In genomic region chr4:5888222-5888701, GRCh38 we compare ENCODE assay signal across 12 cellular contexts. TPM values are rescaled to one million over a fixed set of nuclear protein-coding genes. Genes with fewer than 3 reads are reported as not detected.
DNase-seq lines count a peak whose midpoint lies in the region; ATAC-seq, FAIRE-seq and TF ChIP-seq lines count a peak whose summit lies in the region.
"Had no signal": no experiment of that assay in that cellular context is flagged by ENCODE, and none has a peak within 500 bp of the region (broad histone marks: within the 10 kb centered on the region; RNA-seq: fewer than 3 reads in every experiment).

No MANE protein-coding gene starts in this region.

- TF ChIP-seq CTCF in suprapubic skin (IDR thresholded peaks at IDR 0.05) (no peak), RWPE1 (conservative IDR thresholded peaks at IDR 0.05; ENCODE audit: low read depth) (no peak)

- DNase-seq in RPMI8226 (peak; percentile 52), iPS-NIHi7 (ENCODE audit: extremely low spot score) (peak; percentile 81), suprapubic skin (ENCODE audit: low spot score in 2 of 2) (no peak), GM12891 (ENCODE audit: insufficient read length, low spot score) (no peak), RWPE1 (ENCODE audit: low spot score) (no peak)
- DNase-seq: stimulated activated naive B cell treated with anti-CD40 and anti-IgM and Interleukin-4, amounts not matched to agents 10 μg/mL and 1 μg/mL and 100 μg/mL, for 72 hours had no signal

- 0% methylated on average over 15 of the region's 59 CpGs for WGBS in suprapubic skin

- H3K4me3 ChIP-seq in HUES6 (ENCODE audit: low read depth, low read length) (peak overlapping the region; percentile 75), suprapubic skin (peak overlapping the region; percentile 50)

- no peak for ATAC-seq in HG02588 (IDR thresholded peaks at IDR 0.05; ENCODE audit: unreplicated experiment)
- ATAC-seq in HG03045 (IDR thresholded peaks at IDR 0.05; ENCODE audit: unreplicated experiment) = no peak
- ATAC-seq: stimulated activated naive B cell treated with anti-CD40 and anti-IgM and Interleukin-4, amounts not matched to agents 10 μg/mL and 1 μg/mL and 100 μg/mL, for 72 hours had no signal

- H3K27ac ChIP-seq in HUES6 (ENCODE audit: low read depth, low read length) = no peak overlapping the region; the same call in 1 of the 2 replicates
- H3K27ac ChIP-seq in suprapubic skin = no peak overlapping the region
- H3K27ac ChIP-seq in RWPE1 = no peak overlapping the region
- H3K27ac ChIP-seq: HL-60 had no signal

- FAIRE-seq in GM12891 (lab: Jason Lieb, UNC) = no peak
- FAIRE-seq: bronchial epithelial cell, TTC549 had no signal

- peaks cover 45% of the 10 kb centered on the region for H3K27me3 ChIP-seq in HUES6 (ENCODE audit: control insufficient read depth, insufficient read depth, low read length)
- peaks cover 83% of the 10 kb centered on the region for H3K27me3 ChIP-seq in suprapubic skin

- CTCF ChIA-PET in RWPE1 (lab: Yijun Ruan, JAX) = no interaction called here

- POLR2A ChIA-PET in RWPE1 (lab: Yijun Ruan, JAX; ENCODE audit: low non-redundant PET) = no interaction called here

- peak overlapping the region; percentile 70 for H3K9ac ChIP-seq in HUES6 (ENCODE audit: low read length)

- TF ChIP-seq POLR2A in suprapubic skin (IDR thresholded peaks at IDR 0.05) (no peak), GM12891 (IDR thresholded peaks at IDR 0.05; ENCODE audit: low read depth, low read length) (no peak)

- TF ChIP-seq EP300 in suprapubic skin (IDR thresholded peaks at IDR 0.05) = no peak

- H3K9me3 ChIP-seq in HUES6 (ENCODE audit: control insufficient read depth, insufficient read depth, low read depth, low read length) (no peaks in the 10 kb centered on the region), suprapubic skin (no peaks in the 10 kb centered on the region)

- H3K36me3 ChIP-seq in HUES6 (ENCODE audit: control insufficient read depth, insufficient read depth, low read length) (no peaks in the 10 kb centered on the region), suprapubic skin (no peaks in the 10 kb centered on the region)

- H3K4me1 ChIP-seq in HUES6 (ENCODE audit: control insufficient read depth, insufficient read depth, low read length) (peaks cover 33% of the 10 kb centered on the region), suprapubic skin (peaks cover 39% of the 10 kb centered on the region)

TF ChIP-seq in GM12891, 5 proteins besides CTCF, POLR2A, EP300 and RAD21:
- TF ChIP-seq SPI1 (IDR thresholded peaks at IDR 0.05; ENCODE audit: low read depth, low read length) (no peak), POLR2AphosphoS5 (IDR thresholded peaks at IDR 0.05; ENCODE audit: low read depth, low read length) (no peak), PAX5 (IDR thresholded peaks at IDR 0.05; ENCODE audit: insufficient read depth, low read length, severe bottlenecking) (no peak), POU2F2 (IDR thresholded peaks at IDR 0.05; ENCODE audit: low read depth, low read length) (no peak), TAF1 (IDR thresholded peaks at IDR 0.05; ENCODE audit: low read depth, low read length) (no peak)

RNA-seq across cellular contexts. Expression of gene CRMP1, which starts 4.6 kb away (rescaled TPM):
- total RNA-seq in suprapubic skin = under 1 TPM in 2 of 4 donors, not detected in 2; 0.64 to 0.76 TPM
- polyA plus RNA-seq in GM12891 (2012; ENCODE audit: low read depth, missing spikeins) = 3.1 TPM
- total RNA-seq: bronchial epithelial cell had no signal

Comparison
In these comparisons a context has a peak if more than half of its experiments do, and no peak if none do; other contexts are left out.
1. DNase-seq: peak in RPMI8226 (single experiment) and iPS-NIHi7 (single experiment); none in suprapubic skin (0 of 2), GM12891 (single experiment) and RWPE1 (single experiment).